ENCODE assay signal across 36 cellular contexts in the genomic region with DNA sequence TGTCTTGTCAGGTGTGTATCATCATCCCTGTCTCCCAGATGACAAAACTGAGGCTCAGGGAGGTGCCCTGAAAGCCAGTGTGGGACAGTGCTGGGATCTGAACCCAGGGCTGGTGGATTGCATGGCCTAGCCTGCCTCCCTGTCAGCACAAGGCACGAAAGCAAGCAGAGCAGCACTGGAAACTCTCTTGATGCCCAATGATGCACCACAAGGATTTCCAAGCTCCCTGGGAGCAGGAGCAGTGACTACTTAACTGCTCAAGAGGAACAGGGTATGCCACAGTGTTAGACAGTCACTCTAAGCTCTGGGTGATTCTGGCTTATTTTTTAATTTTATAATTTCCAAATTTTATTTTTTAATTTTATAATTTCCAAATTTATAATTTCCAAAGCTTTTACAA.
"Had no signal": no experiment of that assay in that cellular context is flagged by ENCODE, and none has a peak within 500 bp of the region (broad histone marks: within the 10 kb centered on the region; RNA-seq: fewer than 3 reads in every experiment).

No MANE protein-coding gene starts in this region.

- H3K4me1 ChIP-seq: ascending aorta had no signal

- H3K27ac ChIP-seq: ascending aorta, cardiac muscle cell, VCaP had no signal

- H3K4me3 Mint-ChIP-seq: activated B cell treated with CpG ODN at 0.5 μM for 24 hours; activated CD8-positive, alpha-beta T cell treated with anti-CD3 and anti-CD28 coated beads for 36 hours; activated naive CD8-positive, alpha-beta T cell treated with anti-CD3 and anti-CD28 coated beads for 36 hours; activated T-cell treated with anti-CD3 and anti-CD28 coated beads, Interleukin-2, amount 50 U/mL, for 72 hours; activated T-helper 17 cell treated with anti-CD3 and anti-CD28 coated beads, Interleukin-2, amount 50 U/mL, for 72 hours; central memory CD8-positive, alpha-beta T cell had no signal

- H3K36me3 ChIP-seq: cardiac muscle cell had no signal

- DNase-seq: activated B cell treated with CpG ODN at 0.5 μM for 24 hours; activated CD4-positive, alpha-beta T cell treated with anti-CD3 and anti-CD28 coated beads for 48 hours; activated CD4-positive, alpha-beta T cell treated with anti-CD3 and anti-CD28 coated beads, Interleukin-2, amount 50 U/mL, for 4 hours; activated CD4-positive, CD25-positive, alpha-beta regulatory T cell treated with anti-CD3 and anti-CD28 coated beads, Interleukin-2, amount 50 U/mL, for 72 hours; activated CD8-positive, alpha-beta T cell treated with anti-CD3 and anti-CD28 coated beads for 36 hours; activated effector memory CD4-positive, alpha-beta T cell treated with anti-CD3 and anti-CD28 coated beads, Interleukin-2, amount 50 U/mL, for 16 hours; activated naive CD4-positive, alpha-beta T cell; activated naive CD4-positive, alpha-beta T cell treated with anti-CD3 and anti-CD28 coated beads, Interleukin-2, amount 50 U/mL, for 16 hours; activated naive CD8-positive, alpha-beta T cell treated with anti-CD3 and anti-CD28 coated beads for 36 hours; activated T-cell treated with anti-CD3 and anti-CD28 coated beads, Interleukin-2, amount 50 U/mL, for 1 hour; activated T-cell treated with anti-CD3 and anti-CD28 coated beads, Interleukin-2, amount 50 U/mL, for 72 hours; amniotic stem cell; Karpas-422; MG63; NCI-H1048; NCI-H1105 treated with DMSO at 0.1 percent for 48 hours; NCI-H1436; NCI-H1694; NCI-H1930; NCI-H2107; NCI-H2171; NCI-H510A; NCI-H526; NCI-H748 treated with DMSO at 0.1 percent for 48 hours; NK-92 treated with Interleukin-12 subunit alpha and Interleukin-12 subunit beta, amount 100 ng/mL, for 24 hours; PC-3; Right ventricle myocardium superior; SW 1271; T-helper 1 cell; T-helper 2 cell; T-helper 9 cell had no signal

- H3K27ac Mint-ChIP-seq: activated B cell treated with CpG ODN at 0.5 μM for 24 hours; activated naive CD8-positive, alpha-beta T cell treated with anti-CD3 and anti-CD28 coated beads for 36 hours; activated T-cell treated with anti-CD3 and anti-CD28 coated beads, Interleukin-2, amount 50 U/mL, for 72 hours; activated T-helper 17 cell treated with anti-CD3 and anti-CD28 coated beads, Interleukin-2, amount 50 U/mL, for 72 hours had no signal

- H3K4me3 ChIP-seq: ascending aorta, cardiac muscle cell, MG63 had no signal

- H3K9me3 ChIP-seq: ascending aorta had no signal

- H3K27me3 ChIP-seq: ascending aorta, cardiac muscle cell, MG63 had no signal

- H3K27me3 Mint-ChIP-seq: activated B cell treated with CpG ODN at 0.5 μM for 24 hours; activated CD8-positive, alpha-beta T cell treated with anti-CD3 and anti-CD28 coated beads for 36 hours; activated naive CD8-positive, alpha-beta T cell treated with anti-CD3 and anti-CD28 coated beads for 36 hours; activated T-helper 17 cell treated with anti-CD3 and anti-CD28 coated beads, Interleukin-2, amount 50 U/mL, for 72 hours; central memory CD8-positive, alpha-beta T cell had no signal

- H3K9me3 Mint-ChIP-seq: activated B cell treated with CpG ODN at 0.5 μM for 24 hours; activated CD8-positive, alpha-beta T cell treated with anti-CD3 and anti-CD28 coated beads for 36 hours; activated naive CD8-positive, alpha-beta T cell treated with anti-CD3 and anti-CD28 coated beads for 36 hours; activated T-cell treated with anti-CD3 and anti-CD28 coated beads, Interleukin-2, amount 50 U/mL, for 72 hours; activated T-helper 17 cell treated with anti-CD3 and anti-CD28 coated beads, Interleukin-2, amount 50 U/mL, for 72 hours; central memory CD8-positive, alpha-beta T cell had no signal
